In genomic region chr21:38261851-38262250, GRCh38 we compare ENCODE assay signal across 34 cellular contexts. TPM values are rescaled to one million over a fixed set of nuclear protein-coding genes. Genes with fewer than 3 reads are reported as not detected.
DNase-seq lines count a peak whose midpoint lies in the region; ATAC-seq and TF ChIP-seq lines count a peak whose summit lies in the region.
"Had no signal": no experiment of that assay in that cellular context is flagged by ENCODE, and none has a peak within 500 bp of the region (broad histone marks: within the 10 kb centered on the region; RNA-seq: fewer than 3 reads in every experiment).

No MANE protein-coding gene starts in this region.

- DNase-seq in EH (ENCODE audit: low read depth) (peak; percentile 43), fibroblast of mammary gland (ENCODE audit: low read depth) (peak; percentile 79), osteoblast (ENCODE audit: insufficient read length, low spot score, missing footprints) (peak; percentile 21), NCI-H774 (lab: John Stamatoyannopoulos, UW) (no peak), amniotic stem cell (lab: John Stamatoyannopoulos, UW) (no peak)
- no peak for DNase-seq in activated T-helper 1 cell treated with anti-CD3 and anti-CD28 coated beads, Interleukin-12 subunit alpha, Interleukin-12 subunit beta, Interleukin-2, Interleukin-4 antibody, amounts not matched to agents 30 ng/mL and 10 ng/mL and 1 ng/mL, durations not matched to agents 14 hours and 24 hours and 36 hours (ENCODE audit: low spot score)
- DNase-seq: activated CD4-positive, alpha-beta T cell treated with anti-CD3 and anti-CD28 coated beads, Interleukin-2, amount 50 U/mL, for 1 hour; activated CD4-positive, CD25-positive, alpha-beta regulatory T cell; activated effector memory CD4-positive, alpha-beta T cell treated with anti-CD3 and anti-CD28 coated beads, Interleukin-2, amount 50 U/mL, for 16 hours; activated T-cell treated with anti-CD3 and anti-CD28 coated beads, Interleukin-2, amount 50 U/mL, for 1 hour; caudate nucleus; CD8-positive, alpha-beta memory T cell; DMS 273 treated with DMSO at 0.1 percent for 48 hours; HCEC 1CT; hippocampal formation; left colon; NCI-H1092; NCI-H1694; posterior cingulate gyrus; right cardiac atrium; stimulated activated CD4-positive, alpha-beta T cell treated with anti-CD3 and anti-CD28 coated beads, Interleukin-1b, Interleukin-23, amount 100 ng/mL, for 48 hours; stimulated activated naive CD4-positive, alpha-beta T cell treated with Interleukin-2 at 50 U/mL for 16 hours had no signal

- H3K4me1 ChIP-seq in osteoblast (ENCODE audit: insufficient read depth, low read length), result peaks cover 53% of the 10 kb centered on the region
- H3K4me1 ChIP-seq: neural progenitor cell had no signal

- H3K4me3 ChIP-seq in fibroblast of mammary gland (ENCODE audit: control insufficient read depth, low read depth, low read length) (no peak overlapping the region), osteoblast (ENCODE audit: insufficient read depth, low read length) (no peak overlapping the region)
- H3K4me3 ChIP-seq: ascending aorta, GM12878, neural progenitor cell had no signal

- H3K27me3 ChIP-seq in osteoblast (ENCODE audit: insufficient read depth, low read length), result no peaks in the 10 kb centered on the region
- H3K27me3 ChIP-seq: ascending aorta, neural progenitor cell had no signal

- H3K4me1 Mint-ChIP-seq in activated T-helper 1 cell treated with anti-CD3 and anti-CD28 coated beads, Interleukin-12 subunit alpha, Interleukin-12 subunit beta, Interleukin-2, Interleukin-4 antibody, amounts not matched to agents 30 ng/mL and 10 ng/mL and 1 ng/mL, durations not matched to agents 14 hours and 24 hours and 36 hours (ENCODE audit: low read depth), result peaks cover 2% of the 10 kb centered on the region
- H3K4me1 Mint-ChIP-seq: CD8-positive, alpha-beta memory T cell; memory B cell; neural progenitor cell had no signal

- no peaks in the 10 kb centered on the region for H4K20me1 ChIP-seq in osteoblast (ENCODE audit: insufficient read depth, low read length)

- H3K9me3 ChIP-seq in osteoblast (ENCODE audit: low read depth, low read length), result no peaks in the 10 kb centered on the region
- H3K9me3 ChIP-seq: ascending aorta had no signal

- ATAC-seq in GM21423 (IDR thresholded peaks at IDR 0.05; ENCODE audit: unreplicated experiment), result no peak
- ATAC-seq: esophagus mucosa, GM12878, left colon, right cardiac atrium had no signal

- H3K27ac ChIP-seq in osteoblast (ENCODE audit: low read depth, low read length), result peak overlapping the region; percentile 93
- H3K27ac ChIP-seq: neural progenitor cell had no signal

- intact Hi-C loops in activated T-helper 1 cell treated with anti-CD3 and anti-CD28 coated beads, Interleukin-12 subunit alpha, Interleukin-12 subunit beta, Interleukin-2, Interleukin-4 antibody, amounts not matched to agents 30 ng/mL and 10 ng/mL and 1 ng/mL, durations not matched to agents 14 hours and 24 hours and 36 hours (cut with micrococcal nuclease), result no loop called here

- peak overlapping the region; percentile 19 for H3K4me2 ChIP-seq in osteoblast (ENCODE audit: insufficient read depth, low read length)
- H3K4me2 ChIP-seq: neural progenitor cell had no signal

- peaks cover 14% of the 10 kb centered on the region for H3K27me3 Mint-ChIP-seq in activated T-helper 1 cell treated with anti-CD3 and anti-CD28 coated beads, Interleukin-12 subunit alpha, Interleukin-12 subunit beta, Interleukin-2, Interleukin-4 antibody, amounts not matched to agents 30 ng/mL and 10 ng/mL and 1 ng/mL, durations not matched to agents 14 hours and 24 hours and 36 hours (ENCODE audit: insufficient read depth)
- H3K27me3 Mint-ChIP-seq: dendritic cell treated with granulocyte-macrophage colony-stimulating factor and Interleukin-4, amounts not matched to agents 40 ng/mL and 50 ng/mL, for 4 days; memory B cell had no signal

- H3K4me3 Mint-ChIP-seq in activated T-helper 1 cell treated with anti-CD3 and anti-CD28 coated beads, Interleukin-12 subunit alpha, Interleukin-12 subunit beta, Interleukin-2, Interleukin-4 antibody, amounts not matched to agents 30 ng/mL and 10 ng/mL and 1 ng/mL, durations not matched to agents 14 hours and 24 hours and 36 hours, result no peak overlapping the region
- H3K4me3 Mint-ChIP-seq: activated naive CD8-positive, alpha-beta T cell; CD8-positive, alpha-beta memory T cell; dendritic cell treated with granulocyte-macrophage colony-stimulating factor and Interleukin-4, amounts not matched to agents 40 ng/mL and 50 ng/mL, for 4 days; memory B cell; neural progenitor cell had no signal

- peak overlapping the region; percentile 10 for H3K27ac Mint-ChIP-seq in activated T-helper 1 cell treated with anti-CD3 and anti-CD28 coated beads, Interleukin-12 subunit alpha, Interleukin-12 subunit beta, Interleukin-2, Interleukin-4 antibody, amounts not matched to agents 30 ng/mL and 10 ng/mL and 1 ng/mL, durations not matched to agents 14 hours and 24 hours and 36 hours
- H3K27ac Mint-ChIP-seq: activated naive CD8-positive, alpha-beta T cell; CD8-positive, alpha-beta memory T cell; dendritic cell treated with granulocyte-macrophage colony-stimulating factor and Interleukin-4, amounts not matched to agents 40 ng/mL and 50 ng/mL, for 4 days; memory B cell; neural progenitor cell had no signal

- no peaks in the 10 kb centered on the region for H3K36me3 ChIP-seq in osteoblast (ENCODE audit: insufficient read depth, low read length)
- H3K36me3 ChIP-seq: ascending aorta, neural progenitor cell had no signal

- H3K9me3 Mint-ChIP-seq in activated T-helper 1 cell treated with anti-CD3 and anti-CD28 coated beads, Interleukin-12 subunit alpha, Interleukin-12 subunit beta, Interleukin-2, Interleukin-4 antibody, amounts not matched to agents 30 ng/mL and 10 ng/mL and 1 ng/mL, durations not matched to agents 14 hours and 24 hours and 36 hours, result no peaks in the 10 kb centered on the region
- H3K9me3 Mint-ChIP-seq: dendritic cell treated with granulocyte-macrophage colony-stimulating factor and Interleukin-4, amounts not matched to agents 40 ng/mL and 50 ng/mL, for 4 days; memory B cell; neural progenitor cell had no signal

- TF ChIP-seq CTCF in fibroblast of mammary gland (conservative IDR thresholded peaks at IDR 0.05; ENCODE audit: control insufficient read depth, insufficient read depth, low read depth, low read length) (no peak), osteoblast (IDR thresholded peaks at IDR 0.05; ENCODE audit: extremely low read depth, low read depth, low read length) (no peak)

- H3K79me2 ChIP-seq in osteoblast (ENCODE audit: insufficient read depth, low read length), result no peaks in the 10 kb centered on the region

- no peak overlapping the region for H2AFZ ChIP-seq in osteoblast (ENCODE audit: low read length)
- H2AFZ ChIP-seq: neural progenitor cell had no signal

- H3K36me3 Mint-ChIP-seq in activated T-helper 1 cell treated with anti-CD3 and anti-CD28 coated beads, Interleukin-12 subunit alpha, Interleukin-12 subunit beta, Interleukin-2, Interleukin-4 antibody, amounts not matched to agents 30 ng/mL and 10 ng/mL and 1 ng/mL, durations not matched to agents 14 hours and 24 hours and 36 hours (ENCODE audit: low read depth), result no peaks in the 10 kb centered on the region
- H3K36me3 Mint-ChIP-seq: activated naive CD8-positive, alpha-beta T cell; memory B cell; neural progenitor cell had no signal

RNA-seq across cellular contexts. Expression of gene KCNJ15, which starts 5.1 kb away (rescaled TPM):
- total RNA-seq in activated T-helper 1 cell treated with anti-CD3 and anti-CD28 coated beads, Interleukin-12 subunit alpha, Interleukin-12 subunit beta, Interleukin-2, Interleukin-4 antibody, amounts not matched to agents 30 ng/mL and 10 ng/mL and 1 ng/mL, durations not matched to agents 14 hours and 24 hours and 36 hours, result 1.6 and 1.7 TPM in 2 replicates
- total RNA-seq in osteoblast, result 10.0 and 10.1 TPM in 2 replicates
- total RNA-seq: CD8-positive, alpha-beta memory T cell; NCI-H460; OCI-LY7; SK-MEL-5; temporal lobe had no signal

Comparison
In these comparisons a context has a peak if more than half of its experiments do, and no peak if none do; other contexts are left out.
1. DNase-seq: peak in EH (single experiment), fibroblast of mammary gland (single experiment) and osteoblast (single experiment); none in activated T-helper 1 cell treated with anti-CD3 and anti-CD28 coated beads, Interleukin-12 subunit alpha, Interleukin-12 subunit beta, Interleukin-2, Interleukin-4 antibody, amounts not matched to agents 30 ng/mL and 10 ng/mL and 1 ng/mL, durations not matched to agents 14 hours and 24 hours and 36 hours (single experiment), NCI-H774 (single experiment) and amniotic stem cell (single experiment).